ENCODE assay signal across 26 cellular contexts in genomic region chr4:172751550-172751949, GRCh38.
DNase-seq lines count a peak whose midpoint lies in the region; ATAC-seq and TF ChIP-seq lines count a peak whose summit lies in the region.
"Had no signal": no experiment of that assay in that cellular context is flagged by ENCODE, and none has a peak within 500 bp of the region (broad histone marks: within the 10 kb centered on the region; RNA-seq: fewer than 3 reads in every experiment).

No MANE protein-coding gene starts in this region.

- no peaks in the 10 kb centered on the region for H3K27me3 ChIP-seq in brain microvascular endothelial cell (replicated peaks)
- no peaks in the 10 kb centered on the region for H3K27me3 ChIP-seq in aorta (ENCODE audit: control insufficient read depth in 1 of 2, insufficient read depth in 2 of 2, low read length in 1 of 2)
- H3K27me3 ChIP-seq: ascending aorta, hepatocyte had no signal

- H3K9me3 ChIP-seq in aorta (ENCODE audit: control insufficient read depth, low read length): no peaks in the 10 kb centered on the region
- H3K9me3 ChIP-seq: ascending aorta, mucosa of descending colon, prostate gland had no signal

- in situ Hi-C loops in brain microvascular endothelial cell (cut with HindIII; ENCODE audit: low pct_ligation_motif_present, low sequenced_read_pairs): no loop called here

- H3K4me3 ChIP-seq in epithelial cell of esophagus (ENCODE audit: low read length): no peak overlapping the region
- no peak overlapping the region for H3K4me3 ChIP-seq in brain microvascular endothelial cell (ENCODE audit: low read depth, low read length)
- H3K4me3 ChIP-seq in aorta (ENCODE audit: low read length in 2 of 2): no peak overlapping the region
- H3K4me3 ChIP-seq: ascending aorta, hepatocyte, mucosa of descending colon, prostate gland had no signal

- 74 to 80% methylated on average over 2 of the region's 2 CpGs for WGBS in aorta, 2 donors

- DNase-seq in epithelial cell of esophagus (ENCODE audit: low read depth) (peak; percentile 17), brain microvascular endothelial cell (no peak), aorta (no peak), midbrain (lab: John Stamatoyannopoulos, UW) (no peak)
- DNase-seq: activated naive CD4-positive, alpha-beta T cell treated with anti-CD3 and anti-CD28 coated beads, Interleukin-2, amount 50 U/mL, for 16 hours; activated T-cell treated with anti-CD3 and anti-CD28 coated beads, Interleukin-2, amount 50 U/mL, for 48 hours; foreskin melanocyte; GDM1; Karpas-422; left ventricle myocardium superior; mucosa of descending colon; NCI-H1048; NCI-H2081; OCI-M1; Right ventricle myocardium superior; stimulated activated CD4-positive, alpha-beta T cell treated with anti-CD3 and anti-CD28 coated beads, Interleukin-1b, Interleukin-23, amount 100 ng/mL, for 48 hours; stimulated activated naive CD4-positive, alpha-beta T cell treated with Interleukin-2 at 50 U/mL for 16 hours; T-cell had no signal

- ATAC-seq in GM18909 (IDR thresholded peaks at IDR 0.05; ENCODE audit: poor library complexity, unreplicated experiment) (peak; percentile 17), GM21515 (IDR thresholded peaks at IDR 0.05; ENCODE audit: unreplicated experiment) (peak; percentile 23), HG03280 (IDR thresholded peaks at IDR 0.05; ENCODE audit: unreplicated experiment) (peak; percentile 14), aorta (ENCODE audit: low FRiP score) (no peak), HG02678 (IDR thresholded peaks at IDR 0.05; ENCODE audit: unreplicated experiment) (no peak)
- ATAC-seq: HCT116, left ventricle myocardium superior, mucosa of descending colon, T-cell had no signal

- H3K36me3 ChIP-seq in brain microvascular endothelial cell (replicated peaks): no peaks in the 10 kb centered on the region
- H3K36me3 ChIP-seq in aorta (ENCODE audit: control insufficient read depth in 1 of 2, insufficient read depth in 2 of 2, low read length in 1 of 2): no peaks in the 10 kb centered on the region
- H3K36me3 ChIP-seq: ascending aorta, prostate gland had no signal

- H3K4me1 ChIP-seq in aorta (ENCODE audit: control insufficient read depth in 1 of 2, insufficient read depth in 2 of 2, low read length in 2 of 2): no peaks in the 10 kb centered on the region
- H3K4me1 ChIP-seq: ascending aorta, prostate gland had no signal

- no peak overlapping the region for H3K27ac ChIP-seq in brain microvascular endothelial cell
- no peak overlapping the region for H3K27ac ChIP-seq in aorta (ENCODE audit: low read depth in 1 of 2, low read length in 2 of 2)
- H3K27ac ChIP-seq: ascending aorta, hepatocyte, prostate gland had no signal

- intact Hi-C loops in aorta (cut with DNase I): no loop called here

- TF ChIP-seq CTCF in epithelial cell of esophagus (IDR thresholded peaks at IDR 0.05; ENCODE audit: insufficient read depth, low read depth, low read length, missing control alignments) (no peak), brain microvascular endothelial cell (IDR thresholded peaks at IDR 0.05; ENCODE audit: low read depth, low read length, missing control alignments) (no peak)

Comparison
In these comparisons a context has a peak if more than half of its experiments do, and no peak if none do; other contexts are left out.
1. ATAC-seq: peak in GM18909 (single experiment), GM21515 (single experiment) and HG03280 (single experiment); none in aorta (single experiment) and HG02678 (single experiment).